20 cellular contexts compared by ENCODE assay signal in the genomic region with DNA sequence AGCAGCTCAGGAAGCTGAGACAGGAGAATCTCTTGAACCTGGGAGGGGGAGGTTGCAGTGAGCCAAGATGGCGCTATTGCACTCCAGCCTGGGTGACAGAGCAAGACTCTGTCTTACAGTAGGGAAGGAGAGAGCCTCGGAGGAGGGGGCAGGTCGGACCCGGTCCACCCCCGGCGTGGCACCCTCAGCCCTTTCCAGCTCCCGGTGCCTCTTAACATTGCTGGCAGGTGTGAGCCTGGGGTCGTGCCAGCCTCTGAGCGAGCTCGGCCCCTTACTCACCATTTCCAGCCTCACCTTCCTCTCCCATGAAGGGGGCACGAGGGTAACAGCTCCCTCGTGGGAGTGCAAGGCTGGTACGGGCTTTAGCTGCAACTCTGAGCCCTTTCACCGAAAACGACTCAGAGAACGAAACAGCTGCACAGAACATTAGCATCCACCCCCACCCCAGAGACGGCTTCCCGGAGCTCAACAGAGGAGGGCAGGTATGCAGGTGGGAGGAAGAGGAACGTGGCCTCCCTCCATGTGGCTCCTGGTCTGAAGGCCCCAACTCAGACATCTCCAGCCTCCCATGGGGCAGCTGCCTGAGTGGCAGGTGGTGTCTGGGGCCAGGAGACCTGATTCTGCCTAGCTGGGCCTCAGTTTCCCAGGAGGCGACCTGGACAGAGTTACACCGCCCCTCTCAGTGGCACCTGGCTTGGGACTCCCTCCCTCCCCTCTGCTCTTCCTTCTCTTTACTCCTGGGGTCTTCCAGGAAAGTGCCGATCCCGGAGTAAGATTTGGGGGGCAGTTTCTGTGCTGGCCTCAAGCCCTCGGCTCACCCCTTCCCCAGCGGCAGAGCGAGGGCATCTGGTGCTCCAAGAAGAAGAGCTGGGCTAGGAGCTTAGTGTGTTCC. TPM values are rescaled to one million over a fixed set of nuclear protein-coding genes. Genes with fewer than 3 reads are reported as not detected.
DNase-seq lines count a peak whose midpoint lies in the region; ATAC-seq and TF ChIP-seq lines count a peak whose summit lies in the region.
"Had no signal": no experiment of that assay in that cellular context is flagged by ENCODE, and none has a peak within 500 bp of the region (broad histone marks: within the 10 kb centered on the region; RNA-seq: fewer than 3 reads in every experiment).

No MANE protein-coding gene starts in this region.

- no peak for TF ChIP-seq EP300 in stomach (IDR thresholded peaks at IDR 0.05)

- H3K36me3 ChIP-seq in stomach, result no peaks in the 10 kb centered on the region
- H3K36me3 ChIP-seq: BLaER1 had no signal

- H3K4me3 Mint-ChIP-seq in activated CD8-positive, alpha-beta T cell treated with anti-CD3 and anti-CD28 coated beads, Interleukin-2, amount 10 ng/mL, durations not matched to agents 7 days and 5 days, result no peak overlapping the region
- H3K4me3 Mint-ChIP-seq in activated CD8-positive, alpha-beta T cell treated with anti-CD3 and anti-CD28 coated beads for 36 hours, result no peak overlapping the region
- no peak overlapping the region for H3K4me3 Mint-ChIP-seq in neural crest cell
- H3K4me3 Mint-ChIP-seq: CD14-positive monocyte; CD4-positive, alpha-beta memory T cell; GM23338 had no signal

- H3K27me3 ChIP-seq in stomach, result peaks cover 0 to 49% (median 0%) of the 10 kb centered on the region in 3 donors
- H3K27me3 ChIP-seq: BLaER1 had no signal

- DNase-seq in activated CD8-positive, alpha-beta T cell treated with anti-CD3 and anti-CD28 coated beads, Interleukin-2, amount 10 ng/mL, durations not matched to agents 7 days and 5 days, result peak; percentile 8
- DNase-seq in activated CD8-positive, alpha-beta T cell treated with anti-CD3 and anti-CD28 coated beads for 36 hours, result no peak
- peak; percentile 63 for DNase-seq in coronary artery (ENCODE audit: low spot score)
- no peak for DNase-seq in neural crest cell (ENCODE audit: low read depth, low spot score)
- peak; percentile 14 for DNase-seq in stomach
- no peak for DNase-seq in activated CD4-positive, alpha-beta T cell treated with anti-CD3 and anti-CD28 coated beads for 48 hours
- DNase-seq in NCI-H146 treated with DMSO at 0.1 percent for 48 hours (lab: John Stamatoyannopoulos, UW; ENCODE audit: unreplicated experiment), result no peak
- DNase-seq: CD4-positive, alpha-beta memory T cell; DMS79; GDM1; HCEC 1CT had no signal

- H3K27ac ChIP-seq in coronary artery, result no peak overlapping the region
- no peak overlapping the region for H3K27ac ChIP-seq in stomach
- H3K27ac ChIP-seq: 22Rv1, A549, BLaER1 had no signal

- WGBS in stomach, 5 donors, result 74 to 82% (median 79%) methylated on average over 17 to 26 of the region's 26 CpGs

- no peaks in the 10 kb centered on the region for H3K4me1 Mint-ChIP-seq in activated CD8-positive, alpha-beta T cell treated with anti-CD3 and anti-CD28 coated beads, Interleukin-2, amount 10 ng/mL, durations not matched to agents 7 days and 5 days (ENCODE audit: low read depth)
- H3K4me1 Mint-ChIP-seq in activated CD8-positive, alpha-beta T cell treated with anti-CD3 and anti-CD28 coated beads for 36 hours (ENCODE audit: low read depth), result no peaks in the 10 kb centered on the region
- no peaks in the 10 kb centered on the region for H3K4me1 Mint-ChIP-seq in neural crest cell
- H3K4me1 Mint-ChIP-seq: CD14-positive monocyte; CD4-positive, alpha-beta memory T cell; GM23338 had no signal

- TF ChIP-seq CTCF in activated CD8-positive, alpha-beta T cell treated with anti-CD3 and anti-CD28 coated beads for 36 hours (IDR thresholded peaks at IDR 0.05), result no peak
- no peak for TF ChIP-seq CTCF in coronary artery (IDR thresholded peaks at IDR 0.05)
- TF ChIP-seq CTCF in neural crest cell (conservative IDR thresholded peaks at IDR 0.05), result no peak
- no peak for TF ChIP-seq CTCF in stomach (IDR thresholded peaks at IDR 0.05)

- POLR2A ChIA-PET in activated CD8-positive, alpha-beta T cell treated with anti-CD3 and anti-CD28 coated beads, Interleukin-2, amount 10 ng/mL, durations not matched to agents 7 days and 5 days (lab: Charles Lee), result interaction anchor here (0.6 kb wide), 1 partner anchor 166 kb away, joined by 4 read pairs; no protein-coding TSS in a partner anchor
- POLR2A ChIA-PET in activated CD8-positive, alpha-beta T cell treated with anti-CD3 and anti-CD28 coated beads for 36 hours (lab: Charles Lee), result no interaction called here

- no peaks in the 10 kb centered on the region for H3K9me3 Mint-ChIP-seq in activated CD8-positive, alpha-beta T cell treated with anti-CD3 and anti-CD28 coated beads, Interleukin-2, amount 10 ng/mL, durations not matched to agents 7 days and 5 days (ENCODE audit: insufficient read depth)
- no peaks in the 10 kb centered on the region for H3K9me3 Mint-ChIP-seq in activated CD8-positive, alpha-beta T cell treated with anti-CD3 and anti-CD28 coated beads for 36 hours
- no peaks in the 10 kb centered on the region for H3K9me3 Mint-ChIP-seq in neural crest cell

- H3K27me3 Mint-ChIP-seq in activated CD8-positive, alpha-beta T cell treated with anti-CD3 and anti-CD28 coated beads, Interleukin-2, amount 10 ng/mL, durations not matched to agents 7 days and 5 days (ENCODE audit: low read depth), result peaks cover 6% of the 10 kb centered on the region
- no peaks in the 10 kb centered on the region for H3K27me3 Mint-ChIP-seq in activated CD8-positive, alpha-beta T cell treated with anti-CD3 and anti-CD28 coated beads for 36 hours
- H3K27me3 Mint-ChIP-seq in neural crest cell (ENCODE audit: low read depth), result peaks cover 7% of the 10 kb centered on the region

- intact Hi-C loops in activated CD8-positive, alpha-beta T cell treated with anti-CD3 and anti-CD28 coated beads for 36 hours (cut with micrococcal nuclease), result no loop called here
- intact Hi-C loops in stomach (cut with DNase I; ENCODE audit: low total_unique reads), result no loop called here

- CTCF ChIA-PET in activated CD8-positive, alpha-beta T cell treated with anti-CD3 and anti-CD28 coated beads, Interleukin-2, amount 10 ng/mL, durations not matched to agents 7 days and 5 days (lab: Charles Lee), result no interaction called here
- CTCF ChIA-PET in activated CD8-positive, alpha-beta T cell treated with anti-CD3 and anti-CD28 coated beads for 36 hours (lab: Charles Lee), result no interaction called here

- no peaks in the 10 kb centered on the region for H3K4me1 ChIP-seq in stomach
- H3K4me1 ChIP-seq: A549 had no signal

- H3K4me3 ChIP-seq in coronary artery (no peak overlapping the region), stomach (no peak overlapping the region)
- H3K4me3 ChIP-seq: A549, BLaER1, GM23338 had no signal

- H3K27ac Mint-ChIP-seq in activated CD8-positive, alpha-beta T cell treated with anti-CD3 and anti-CD28 coated beads, Interleukin-2, amount 10 ng/mL, durations not matched to agents 7 days and 5 days, result no peak overlapping the region
- H3K27ac Mint-ChIP-seq in activated CD8-positive, alpha-beta T cell treated with anti-CD3 and anti-CD28 coated beads for 36 hours, result no peak overlapping the region
- peak overlapping the region; percentile 71 for H3K27ac Mint-ChIP-seq in neural crest cell (ENCODE audit: unreplicated experiment)
- H3K27ac Mint-ChIP-seq: CD14-positive monocyte; CD4-positive, alpha-beta memory T cell; GM23338 had no signal

- TF ChIP-seq POLR2A in stomach (IDR thresholded peaks at IDR 0.05), result no peak

- no peaks in the 10 kb centered on the region for H3K36me3 Mint-ChIP-seq in activated CD8-positive, alpha-beta T cell treated with anti-CD3 and anti-CD28 coated beads, Interleukin-2, amount 10 ng/mL, durations not matched to agents 7 days and 5 days (ENCODE audit: low read depth)
- H3K36me3 Mint-ChIP-seq in activated CD8-positive, alpha-beta T cell treated with anti-CD3 and anti-CD28 coated beads for 36 hours (ENCODE audit: low read depth), result no peaks in the 10 kb centered on the region
- H3K36me3 Mint-ChIP-seq in neural crest cell (ENCODE audit: low read depth), result no peaks in the 10 kb centered on the region
- H3K36me3 Mint-ChIP-seq: CD14-positive monocyte; CD4-positive, alpha-beta memory T cell had no signal

- H3K9me3 ChIP-seq in stomach, result no peaks in the 10 kb centered on the region
- H3K9me3 ChIP-seq: A549, BLaER1 had no signal

- ATAC-seq in activated CD8-positive, alpha-beta T cell treated with anti-CD3 and anti-CD28 coated beads, Interleukin-2, amount 10 ng/mL, durations not matched to agents 7 days and 5 days, result no peak
- no peak for ATAC-seq in activated CD8-positive, alpha-beta T cell treated with anti-CD3 and anti-CD28 coated beads for 36 hours
- ATAC-seq in HG02642 (IDR thresholded peaks at IDR 0.05; ENCODE audit: poor library complexity, unreplicated experiment), result no peak
- ATAC-seq: A549, GM23338, HepG2 had no signal

RNA-seq across cellular contexts. Expression of a gene that starts 28.5 kb away (rescaled TPM):
- not detected for total RNA-seq in activated CD8-positive, alpha-beta T cell treated with anti-CD3 and anti-CD28 coated beads, Interleukin-2, amount 10 ng/mL, durations not matched to agents 7 days and 5 days
- not detected for total RNA-seq in activated CD8-positive, alpha-beta T cell treated with anti-CD3 and anti-CD28 coated beads for 36 hours
- total RNA-seq in neural crest cell (0.11 and 0.40 TPM in 2 replicates), stomach (10 to 100 TPM in 2 of 5 donors, 1 to 10 TPM in 2, under 1 TPM in 1; 0.72 to 67.1 (median 4.8) TPM)
- 10 to 100 TPM in 1 of 3 donors, 1 to 10 TPM in 2; 1.6 to 11.0 (median 3.4) TPM for polyA plus RNA-seq in stomach
- total RNA-seq: Daoy, HepG2 had no signal
- polyA plus RNA-seq: A549, AG04450, HepG2 had no signal

RNA-seq across cellular contexts. Expression of a gene that starts 32.5 kb away (rescaled TPM):
- 10 to 100 TPM; 20.1 to 21.4 TPM for total RNA-seq in activated CD8-positive, alpha-beta T cell treated with anti-CD3 and anti-CD28 coated beads, Interleukin-2, amount 10 ng/mL, durations not matched to agents 7 days and 5 days
- 10 to 100 TPM; 24.9 to 28.3 TPM for total RNA-seq in activated CD8-positive, alpha-beta T cell treated with anti-CD3 and anti-CD28 coated beads for 36 hours
- total RNA-seq in neural crest cell (22.4 and 23.9 TPM in 2 replicates), stomach (100 to 1,000 TPM in 1 of 5 donors, 10 to 100 TPM in 3, 1 to 10 TPM in 1; 2.9 to 138 (median 20.1) TPM)
- polyA plus RNA-seq in stomach, result 10 to 100 TPM; 13.0 to 14.8 (median 13.4) TPM

RNA-seq across cellular contexts. Expression of a gene that starts 44.4 kb away (rescaled TPM):
- 10 to 100 TPM; 29.1 to 29.6 TPM for total RNA-seq in activated CD8-positive, alpha-beta T cell treated with anti-CD3 and anti-CD28 coated beads, Interleukin-2, amount 10 ng/mL, durations not matched to agents 7 days and 5 days
- total RNA-seq in activated CD8-positive, alpha-beta T cell treated with anti-CD3 and anti-CD28 coated beads for 36 hours, result 10 to 100 TPM; 23.4 to 29.0 TPM
- total RNA-seq in neural crest cell (69.7 and 70.6 TPM in 2 replicates), stomach (10 to 100 TPM in 4 of 5 donors, 1 to 10 TPM in 1; 4.7 to 27.7 (median 25.8) TPM)
- 10 to 100 TPM; 11.4 to 18.3 (median 12.7) TPM for polyA plus RNA-seq in stomach

RNA-seq across cellular contexts. Expression of a gene that starts 44.5 kb away (rescaled TPM):
- 1,000 to 10,000 TPM; 1,894 to 1,933 TPM for total RNA-seq in activated CD8-positive, alpha-beta T cell treated with anti-CD3 and anti-CD28 coated beads, Interleukin-2, amount 10 ng/mL, durations not matched to agents 7 days and 5 days
- total RNA-seq in activated CD8-positive, alpha-beta T cell treated with anti-CD3 and anti-CD28 coated beads for 36 hours, result 1,000 to 10,000 TPM; 3,479 to 3,507 TPM
- total RNA-seq in neural crest cell (2,746 and 2,748 TPM in 2 replicates), stomach (1,000 to 10,000 TPM in 4 of 5 donors, 100 to 1,000 TPM in 1; 809 to 1,438 (median 1,206) TPM)
- 1,000 to 10,000 TPM; 3,101 to 4,243 (median 3,368) TPM for polyA plus RNA-seq in stomach

RNA-seq across cellular contexts. Expression of a gene that starts 52.8 kb away (rescaled TPM):
- 10 to 100 TPM; 37.4 to 39.1 TPM for total RNA-seq in activated CD8-positive, alpha-beta T cell treated with anti-CD3 and anti-CD28 coated beads, Interleukin-2, amount 10 ng/mL, durations not matched to agents 7 days and 5 days
- total RNA-seq in activated CD8-positive, alpha-beta T cell treated with anti-CD3 and anti-CD28 coated beads for 36 hours, result 10 to 100 TPM; 22.1 to 25.3 TPM
- 32.0 and 32.1 TPM in 2 replicates for total RNA-seq in neural crest cell
- 10 to 100 TPM in 3 of 5 donors, 1 to 10 TPM in 2; 1.7 to 46.9 (median 22.6) TPM for total RNA-seq in stomach
- polyA plus RNA-seq in stomach, result 100 to 1,000 TPM in 1 of 3 donors, 10 to 100 TPM in 2; 92.5 to 118 (median 95.5) TPM

Comparison
In these comparisons a context has a peak if more than half of its experiments do, and no peak if none do; other contexts are left out.
1. DNase-seq: peak in activated CD8-positive, alpha-beta T cell treated with anti-CD3 and anti-CD28 coated beads, Interleukin-2, amount 10 ng/mL, durations not matched to agents 7 days and 5 days (single experiment), coronary artery (single experiment) and stomach (single experiment); none in activated CD8-positive, alpha-beta T cell treated with anti-CD3 and anti-CD28 coated beads for 36 hours (single experiment), neural crest cell (single experiment), activated CD4-positive, alpha-beta T cell treated with anti-CD3 and anti-CD28 coated beads for 48 hours (single experiment) and NCI-H146 treated with DMSO at 0.1 percent for 48 hours (single experiment).